In the genomic region with DNA sequence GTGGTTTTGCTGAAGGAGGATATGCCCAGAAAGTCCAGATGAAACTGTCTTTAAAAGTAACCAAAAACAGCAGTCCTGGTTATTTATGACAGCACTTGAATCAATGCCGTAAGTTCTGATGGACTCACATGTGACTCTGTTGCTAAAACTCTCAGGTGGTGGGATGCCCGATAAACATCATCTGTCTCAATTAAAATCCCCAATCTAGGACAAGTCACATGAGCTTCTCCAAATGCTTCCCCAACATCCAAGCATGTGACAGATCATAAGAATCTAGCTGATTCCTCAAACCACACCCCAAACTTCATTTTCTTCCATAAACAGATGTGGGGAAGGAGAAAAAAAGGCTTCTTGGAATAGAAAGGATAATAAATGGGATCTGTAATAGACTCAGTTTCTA, we compare ENCODE assay signal across 21 cellular contexts. TPM values are rescaled to one million over a fixed set of nuclear protein-coding genes. Genes with fewer than 3 reads are reported as not detected.
DNase-seq lines count a peak whose midpoint lies in the region; ATAC-seq and TF ChIP-seq lines count a peak whose summit lies in the region.
"Had no signal": no experiment of that assay in that cellular context is flagged by ENCODE, and none has a peak within 500 bp of the region (broad histone marks: within the 10 kb centered on the region; RNA-seq: fewer than 3 reads in every experiment).

No MANE protein-coding gene starts in this region.

- TF ChIP-seq POLR2A in uterus (IDR thresholded peaks at IDR 0.05): no peak

- peak overlapping the region; percentile 69 for H3K4me3 ChIP-seq in osteoblast (ENCODE audit: insufficient read depth, low read length)
- peak overlapping the region; percentile 28 to 39 for H3K4me3 ChIP-seq in uterus

- H3K4me3 Mint-ChIP-seq in HFFc6: peak overlapping the region; percentile 80
- H3K4me3 Mint-ChIP-seq in stimulated activated naive B cell treated with anti-CD40 and anti-IgM and Interleukin-4, amounts not matched to agents 10 μg/mL and 1 μg/mL and 100 μg/mL, for 72 hours: no peak overlapping the region
- H3K4me3 Mint-ChIP-seq: activated CD4-positive, alpha-beta memory T cell treated with anti-CD3 and anti-CD28 coated beads, Interleukin-2, amount 10 ng/mL, durations not matched to agents 7 days and 5 days; activated naive CD4-positive, alpha-beta T cell treated with anti-CD3 and anti-CD28 coated beads, Interleukin-2, amount 50 U/mL, for 24 hours; B cell; immature natural killer cell had no signal

- peaks cover 34% of the 10 kb centered on the region for H3K79me2 ChIP-seq in osteoblast (ENCODE audit: insufficient read depth, low read length)

- no peaks in the 10 kb centered on the region for H3K27me3 ChIP-seq in osteoblast (ENCODE audit: insufficient read depth, low read length)
- no peaks in the 10 kb centered on the region for H3K27me3 ChIP-seq in uterus
- H3K27me3 ChIP-seq: upper lobe of right lung had no signal

- H3K4me1 ChIP-seq in osteoblast (ENCODE audit: insufficient read depth, low read length) (peaks cover 41% of the 10 kb centered on the region), uterus (no peaks in the 10 kb centered on the region)
- H3K4me1 ChIP-seq: upper lobe of right lung had no signal

- H3K27ac Mint-ChIP-seq in HFFc6: peak overlapping the region; percentile 68; the same call in 1 of the 2 replicates
- H3K27ac Mint-ChIP-seq in stimulated activated naive B cell treated with anti-CD40 and anti-IgM and Interleukin-4, amounts not matched to agents 10 μg/mL and 1 μg/mL and 100 μg/mL, for 72 hours: no peak overlapping the region
- H3K27ac Mint-ChIP-seq: activated CD4-positive, alpha-beta memory T cell treated with anti-CD3 and anti-CD28 coated beads, Interleukin-2, amount 10 ng/mL, durations not matched to agents 7 days and 5 days; activated naive CD4-positive, alpha-beta T cell treated with anti-CD3 and anti-CD28 coated beads, Interleukin-2, amount 50 U/mL, for 24 hours; B cell; immature natural killer cell had no signal

- peaks cover 53% of the 10 kb centered on the region for H3K4me1 Mint-ChIP-seq in HFFc6 (ENCODE audit: low read depth)
- peaks cover 8 to 9% of the 10 kb centered on the region in 2 donors for H3K4me1 Mint-ChIP-seq in stimulated activated naive B cell treated with anti-CD40 and anti-IgM and Interleukin-4, amounts not matched to agents 10 μg/mL and 1 μg/mL and 100 μg/mL, for 72 hours

- POLR2A ChIA-PET in GM10248 (lab: Yijun Ruan, JAX): no interaction called here

- intact Hi-C loops in uterus (cut with DNase I; ENCODE audit: low total_unique reads): no loop called here

- H3K27ac ChIP-seq in osteoblast (ENCODE audit: low read depth, low read length) (peak overlapping the region; percentile 15), uterus (peak overlapping the region; percentile 72 to 82)
- H3K27ac ChIP-seq: lower lobe of right lung, upper lobe of right lung had no signal

- H4K20me1 ChIP-seq in osteoblast (ENCODE audit: insufficient read depth, low read length): no peaks in the 10 kb centered on the region

- no peaks in the 10 kb centered on the region for H3K9me3 Mint-ChIP-seq in HFFc6
- no peaks in the 10 kb centered on the region for H3K9me3 Mint-ChIP-seq in stimulated activated naive B cell treated with anti-CD40 and anti-IgM and Interleukin-4, amounts not matched to agents 10 μg/mL and 1 μg/mL and 100 μg/mL, for 72 hours
- H3K9me3 Mint-ChIP-seq: activated CD4-positive, alpha-beta memory T cell treated with anti-CD3 and anti-CD28 coated beads, Interleukin-2, amount 10 ng/mL, durations not matched to agents 7 days and 5 days; activated naive CD4-positive, alpha-beta T cell treated with anti-CD3 and anti-CD28 coated beads, Interleukin-2, amount 50 U/mL, for 24 hours; immature natural killer cell; WTC11 had no signal

- peak overlapping the region; percentile 66 for H3K4me2 ChIP-seq in osteoblast (ENCODE audit: insufficient read depth, low read length)

- H2AFZ ChIP-seq in osteoblast (ENCODE audit: low read length): no peak overlapping the region

- peaks cover 14% of the 10 kb centered on the region for H3K36me3 Mint-ChIP-seq in HFFc6 (ENCODE audit: low read depth)
- H3K36me3 Mint-ChIP-seq in stimulated activated naive B cell treated with anti-CD40 and anti-IgM and Interleukin-4, amounts not matched to agents 10 μg/mL and 1 μg/mL and 100 μg/mL, for 72 hours: peaks cover 6 to 22% of the 10 kb centered on the region in 2 donors

- CTCF ChIA-PET in GM10248 (lab: Yijun Ruan, JAX): interaction anchor here (1.1 kb wide), 1 partner anchor 12 kb away, joined by 3 read pairs; no protein-coding TSS in a partner anchor

- no peak for ATAC-seq in stimulated activated naive B cell treated with anti-CD40 and anti-IgM and Interleukin-4, amounts not matched to agents 10 μg/mL and 1 μg/mL and 100 μg/mL, for 72 hours (replicated peaks)
- ATAC-seq: HCT116, lower lobe of right lung, upper lobe of right lung had no signal

- peaks cover 40% of the 10 kb centered on the region for H3K36me3 ChIP-seq in osteoblast (ENCODE audit: insufficient read depth, low read length)
- no peaks in the 10 kb centered on the region for H3K36me3 ChIP-seq in uterus

- peaks cover 2% of the 10 kb centered on the region; the same call in 1 of the 2 replicates for H3K27me3 Mint-ChIP-seq in HFFc6 (ENCODE audit: insufficient read depth)
- H3K27me3 Mint-ChIP-seq in stimulated activated naive B cell treated with anti-CD40 and anti-IgM and Interleukin-4, amounts not matched to agents 10 μg/mL and 1 μg/mL and 100 μg/mL, for 72 hours: no peaks in the 10 kb centered on the region
- H3K27me3 Mint-ChIP-seq: activated CD4-positive, alpha-beta memory T cell treated with anti-CD3 and anti-CD28 coated beads, Interleukin-2, amount 10 ng/mL, durations not matched to agents 7 days and 5 days; activated naive CD4-positive, alpha-beta T cell treated with anti-CD3 and anti-CD28 coated beads, Interleukin-2, amount 50 U/mL, for 24 hours; B cell had no signal

- TF ChIP-seq CTCF in HFFc6 (IDR thresholded peaks at IDR 0.05) (no peak), osteoblast (IDR thresholded peaks at IDR 0.05; ENCODE audit: extremely low read depth, low read depth, low read length) (no peak), uterus (IDR thresholded peaks at IDR 0.05) (no peak), GM10248 (IDR thresholded peaks at IDR 0.05; ENCODE audit: control extremely low read depth, extremely low read depth, low read depth, missing control alignments) (no peak)

- DNase-seq in HFFc6: no peak
- DNase-seq in fibroblast of peridontal ligament (ENCODE audit: extremely low read depth): peak; percentile 82
- no peak for DNase-seq in osteoblast (ENCODE audit: insufficient read length, low spot score, missing footprints)
- no peak for DNase-seq in uterus
- no peak for DNase-seq in stimulated activated naive B cell treated with anti-CD40 and anti-IgM and Interleukin-4, amounts not matched to agents 10 μg/mL and 1 μg/mL and 100 μg/mL, for 72 hours
- DNase-seq in GM10248 (ENCODE audit: extremely low spot score): no peak
- no peak for DNase-seq in NCI-H2029 treated with DMSO at 0.1 percent for 48 hours (lab: John Stamatoyannopoulos, UW)
- DNase-seq: activated CD4-positive, alpha-beta memory T cell treated with anti-CD3 and anti-CD28 coated beads, Interleukin-2, amount 10 ng/mL, durations not matched to agents 7 days and 5 days; activated T-cell treated with anti-CD3 and anti-CD28 coated beads, Interleukin-2, amount 50 U/mL, for 1 hour; glutamatergic neuron; immature natural killer cell; lower lobe of right lung; NCI-H1092; NCI-H526 treated with DMSO at 0.1 percent for 48 hours; SHP77 treated with DMSO at 0.1 percent for 48 hours; T-helper 1 cell; upper lobe of right lung had no signal

- no peaks in the 10 kb centered on the region for H3K9me3 ChIP-seq in osteoblast (ENCODE audit: low read depth, low read length)
- H3K9me3 ChIP-seq in uterus: no peaks in the 10 kb centered on the region
- H3K9me3 ChIP-seq: lower lobe of right lung, upper lobe of right lung had no signal

RNA-seq across cellular contexts. Expression of a gene that starts 0.8 kb away (rescaled TPM):
- total RNA-seq in HFFc6 (2021; fragmentation: NEBNext Ultra II Directional; extraction: Animal tissue kit (Norgen Biotek cat#: 25700)): 100 to 1,000 TPM in 4 of 6 experiments, 10 to 100 TPM in 1, 1 to 10 TPM in 1; 8.5 to 104 (median 101) TPM
- 617 and 761 TPM in 2 replicates for total RNA-seq in osteoblast
- total RNA-seq in uterus: 100 to 1,000 TPM in 3 of 4 donors, 10 to 100 TPM in 1; 83.5 to 168 (median 114) TPM

RNA-seq across cellular contexts. Expression of a gene that starts 43.3 kb away (rescaled TPM):
- total RNA-seq in HFFc6 (2021; fragmentation: NEBNext Ultra II Directional; extraction: Animal tissue kit (Norgen Biotek cat#: 25700)): under 1 TPM in 5 of 6 experiments, not detected in 1; 0.14 to 0.77 (median 0.31) TPM
- total RNA-seq in osteoblast (10.9 and 16.3 TPM in 2 replicates), uterus (10 to 100 TPM in 3 of 4 donors, 1 to 10 TPM in 1; 5.9 to 26.7 (median 16.5) TPM)
